9 cellular contexts compared by ENCODE assay signal in the genomic region with DNA sequence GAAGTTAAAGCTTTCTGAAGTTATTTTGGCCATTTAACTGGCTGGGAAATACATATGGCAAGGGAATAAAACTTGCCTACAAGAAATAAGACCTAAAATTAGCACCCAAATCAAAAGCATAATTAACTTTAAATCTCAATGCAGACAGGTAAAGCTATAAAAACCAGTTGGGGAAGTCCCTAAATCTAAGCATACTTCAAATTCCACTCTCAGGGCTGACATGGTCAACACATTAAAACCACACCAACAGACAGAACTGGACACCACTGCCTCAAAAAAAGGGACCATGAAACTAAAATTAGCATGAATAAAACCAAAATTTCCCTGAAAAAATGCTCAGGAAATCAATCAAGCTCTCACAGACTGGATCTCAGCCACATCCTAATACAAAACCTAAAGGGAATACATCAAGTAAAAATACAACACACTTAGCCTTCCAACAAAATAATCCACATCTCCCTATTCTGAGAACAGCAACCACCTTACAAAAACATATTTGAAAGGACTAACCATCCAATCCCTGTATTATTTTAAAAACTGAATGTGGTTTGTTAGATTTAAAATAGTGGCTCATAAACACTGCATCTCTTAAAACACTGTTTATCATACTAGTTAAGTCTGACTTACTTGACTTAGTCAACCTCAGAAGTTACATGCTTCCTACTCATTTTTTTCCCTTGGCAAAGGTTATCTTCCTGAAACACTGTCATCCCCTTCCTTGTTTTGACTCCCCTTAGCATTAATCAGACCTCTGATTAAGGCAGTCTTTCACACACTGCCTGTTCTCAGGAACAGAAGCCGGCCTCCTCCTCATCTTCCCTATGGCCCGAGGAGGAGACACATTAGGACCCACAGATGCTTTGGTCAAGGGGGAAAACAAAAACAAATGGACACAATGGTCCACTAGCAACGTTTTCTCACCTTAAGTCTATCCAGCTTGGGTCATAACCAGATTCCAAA. TPM values are rescaled to one million over a fixed set of nuclear protein-coding genes. Genes with fewer than 3 reads are reported as not detected.
A peak's percentile ranks its signal among the peaks of the same experiment; 100 is the strongest.
DNase-seq lines count a peak whose midpoint lies in the region; ATAC-seq and TF ChIP-seq lines count a peak whose summit lies in the region.
"Had no signal": no experiment of that assay in that cellular context is flagged by ENCODE, and none has a peak within 500 bp of the region (broad histone marks: within the 10 kb centered on the region; RNA-seq: fewer than 3 reads in every experiment).

No MANE protein-coding gene starts in this region.

- H3K4me1 Mint-ChIP-seq in activated CD8-positive, alpha-beta T cell treated with anti-CD3 and anti-CD28 coated beads for 36 hours (ENCODE audit: low read depth) = peaks cover 85% of the 10 kb centered on the region
- peaks cover 99% of the 10 kb centered on the region for H3K4me1 Mint-ChIP-seq in stimulated activated effector memory CD8-positive, alpha-beta T cell treated with anti-CD3 and anti-CD28 coated beads, Interleukin-12 subunit alpha, Interleukin-12 subunit beta, amount 100 ng/mL, for 72 hours

- peaks cover 94% of the 10 kb centered on the region for H3K36me3 Mint-ChIP-seq in activated CD8-positive, alpha-beta T cell treated with anti-CD3 and anti-CD28 coated beads for 36 hours (ENCODE audit: low read depth)
- H3K36me3 Mint-ChIP-seq in stimulated activated effector memory CD8-positive, alpha-beta T cell treated with anti-CD3 and anti-CD28 coated beads, Interleukin-12 subunit alpha, Interleukin-12 subunit beta, amount 100 ng/mL, for 72 hours = peaks cover 100% of the 10 kb centered on the region

- POLR2A ChIA-PET in activated CD8-positive, alpha-beta T cell treated with anti-CD3 and anti-CD28 coated beads for 36 hours (lab: Charles Lee) = interaction anchor here (0.6 to 10.7 kb wide), 8 partner anchors 8 to 1919 kb away, joined by 3 to 144 read pairs (median 8); partner anchors contain the start of genes EIF4A2 and TRA2B

- H3K27ac Mint-ChIP-seq in activated CD8-positive, alpha-beta T cell treated with anti-CD3 and anti-CD28 coated beads for 36 hours = peak overlapping the region; percentile 66
- peak overlapping the region; percentile 100 for H3K27ac Mint-ChIP-seq in stimulated activated effector memory CD8-positive, alpha-beta T cell treated with anti-CD3 and anti-CD28 coated beads, Interleukin-12 subunit alpha, Interleukin-12 subunit beta, amount 100 ng/mL, for 72 hours

- no peaks in the 10 kb centered on the region for H3K27me3 Mint-ChIP-seq in activated CD8-positive, alpha-beta T cell treated with anti-CD3 and anti-CD28 coated beads for 36 hours

- intact Hi-C loops in activated CD8-positive, alpha-beta T cell treated with anti-CD3 and anti-CD28 coated beads for 36 hours (cut with micrococcal nuclease) = no loop called here
- intact Hi-C loops in left ventricle myocardium superior (cut with micrococcal nuclease) = no loop called here

- no peak for TF ChIP-seq CTCF in activated CD8-positive, alpha-beta T cell treated with anti-CD3 and anti-CD28 coated beads for 36 hours (IDR thresholded peaks at IDR 0.05)

- H3K4me3 Mint-ChIP-seq in activated CD8-positive, alpha-beta T cell treated with anti-CD3 and anti-CD28 coated beads for 36 hours = peak overlapping the region; percentile 100
- H3K4me3 Mint-ChIP-seq in stimulated activated effector memory CD8-positive, alpha-beta T cell treated with anti-CD3 and anti-CD28 coated beads, Interleukin-12 subunit alpha, Interleukin-12 subunit beta, amount 100 ng/mL, for 72 hours = peak overlapping the region; percentile 100

- H3K9me3 Mint-ChIP-seq in activated CD8-positive, alpha-beta T cell treated with anti-CD3 and anti-CD28 coated beads for 36 hours = no peaks in the 10 kb centered on the region
- no peaks in the 10 kb centered on the region for H3K9me3 Mint-ChIP-seq in stimulated activated effector memory CD8-positive, alpha-beta T cell treated with anti-CD3 and anti-CD28 coated beads, Interleukin-12 subunit alpha, Interleukin-12 subunit beta, amount 100 ng/mL, for 72 hours

- ATAC-seq in activated CD8-positive, alpha-beta T cell treated with anti-CD3 and anti-CD28 coated beads for 36 hours = no peak
- peak; percentile 25 for ATAC-seq in left ventricle myocardium superior
- ATAC-seq in stimulated activated effector memory CD8-positive, alpha-beta T cell treated with anti-CD3 and anti-CD28 coated beads, Interleukin-12 subunit alpha, Interleukin-12 subunit beta, amount 100 ng/mL, for 72 hours = peak; percentile 46

- CTCF ChIA-PET in activated CD8-positive, alpha-beta T cell treated with anti-CD3 and anti-CD28 coated beads for 36 hours (lab: Charles Lee) = interaction anchor here (0.8 to 10.4 kb wide), 3 partner anchors 11 to 17 kb away, joined by 3 to 93 read pairs (median 4); no protein-coding TSS in a partner anchor

- DNase-seq in HS-5 (ENCODE audit: low read depth) (peak; percentile 45), left ventricle myocardium superior (no peak), NCI-H146 treated with DMSO at 0.1 percent for 48 hours (lab: John Stamatoyannopoulos, UW; ENCODE audit: unreplicated experiment) (no peak), NK-92 (lab: John Stamatoyannopoulos, UW; ENCODE audit: unreplicated experiment) (no peak), GF-D8 (lab: John Stamatoyannopoulos, UW) (no peak)
- DNase-seq in activated CD8-positive, alpha-beta T cell treated with anti-CD3 and anti-CD28 coated beads for 36 hours = no peak
- no peak for DNase-seq in stimulated activated effector memory CD8-positive, alpha-beta T cell treated with anti-CD3 and anti-CD28 coated beads, Interleukin-12 subunit alpha, Interleukin-12 subunit beta, amount 100 ng/mL, for 72 hours (ENCODE audit: low spot score in 2 of 2)
- DNase-seq: cerebellar nuclear complex, NCI-H526 had no signal

RNA-seq across cellular contexts. Expression of gene TRA2B, which starts 8.3 kb away (rescaled TPM):
- 100 to 1,000 TPM; 210 to 219 TPM for total RNA-seq in activated CD8-positive, alpha-beta T cell treated with anti-CD3 and anti-CD28 coated beads for 36 hours
- total RNA-seq in left ventricle myocardium superior = 45.7 TPM
